28 cellular contexts compared by ENCODE assay signal in the genomic region with DNA sequence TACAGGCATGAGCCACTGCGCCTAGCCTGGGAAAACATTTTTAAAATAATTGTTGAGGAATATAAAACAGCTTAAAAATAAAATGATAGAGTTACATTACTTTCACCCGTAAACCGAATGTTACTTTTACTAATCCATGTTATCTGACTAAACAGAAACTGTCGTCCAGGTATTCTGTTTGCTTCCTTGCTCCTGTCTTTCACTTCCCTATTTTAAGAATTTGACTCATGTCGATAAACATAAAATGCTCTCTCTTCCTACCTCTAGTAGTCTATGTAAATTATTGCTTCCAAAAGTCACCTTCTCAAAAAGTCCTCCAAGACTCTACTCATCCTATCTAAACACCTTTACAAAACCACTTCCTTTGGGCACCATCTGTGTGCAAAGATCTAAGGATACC.
"Had no signal": no experiment of that assay in that cellular context is flagged by ENCODE, and none has a peak within 500 bp of the region (broad histone marks: within the 10 kb centered on the region; RNA-seq: fewer than 3 reads in every experiment).

No MANE protein-coding gene starts in this region.

- H3K4me1 Mint-ChIP-seq: neural progenitor cell; stimulated activated effector memory CD8-positive, alpha-beta T cell treated with anti-CD3 and anti-CD28 coated beads, Interleukin-12 subunit alpha, Interleukin-12 subunit beta, amount 100 ng/mL, for 72 hours had no signal

- H3K4me1 ChIP-seq: neural progenitor cell, parathyroid adenoma, psoas muscle, right lobe of liver, upper lobe of left lung, vagina had no signal

- H3K4me3 ChIP-seq: neural progenitor cell, ovary, psoas muscle, right lobe of liver, sigmoid colon, stomach, thoracic aorta, thyroid gland, tibial nerve, upper lobe of left lung, vagina had no signal

- H3K36me3 Mint-ChIP-seq: neural progenitor cell; stimulated activated effector memory CD8-positive, alpha-beta T cell treated with anti-CD3 and anti-CD28 coated beads, Interleukin-12 subunit alpha, Interleukin-12 subunit beta, amount 100 ng/mL, for 72 hours; stimulated activated naive B cell treated with anti-CD40 and anti-IgM and Interleukin-4, amounts not matched to agents 10 μg/mL and 1 μg/mL and 100 μg/mL, for 72 hours had no signal

- H3K27me3 Mint-ChIP-seq: progenitor cell of endocrine pancreas; stimulated activated naive B cell treated with anti-CD40 and anti-IgM and Interleukin-4, amounts not matched to agents 10 μg/mL and 1 μg/mL and 100 μg/mL, for 72 hours; stimulated activated naive CD8-positive, alpha-beta T cell treated with anti-CD3 and anti-CD28 coated beads, Interleukin-15, Interleukin-2, amounts not matched to agents 100 ng/mL and 50 ng/mL, for 24 hours had no signal

- H3K36me3 ChIP-seq: neural progenitor cell, ovary, right lobe of liver, sigmoid colon, stomach, thoracic aorta, thyroid gland, tibial nerve, upper lobe of left lung, vagina had no signal

- H3K79me2 ChIP-seq: parathyroid adenoma had no signal

- H3K27me3 ChIP-seq: neural progenitor cell, ovary, right lobe of liver, sigmoid colon, stomach, thyroid gland, tibial nerve, upper lobe of left lung, vagina had no signal

- H3K4me3 Mint-ChIP-seq: nephron; neural progenitor cell; stimulated activated effector memory CD8-positive, alpha-beta T cell treated with anti-CD3 and anti-CD28 coated beads, Interleukin-12 subunit alpha, Interleukin-12 subunit beta, amount 100 ng/mL, for 72 hours; stimulated activated naive B cell treated with anti-CD40 and anti-IgM and Interleukin-4, amounts not matched to agents 10 μg/mL and 1 μg/mL and 100 μg/mL, for 72 hours; stimulated activated naive CD8-positive, alpha-beta T cell treated with anti-CD3 and anti-CD28 coated beads, Interleukin-15, Interleukin-2, amounts not matched to agents 100 ng/mL and 50 ng/mL, for 24 hours had no signal

- ATAC-seq: psoas muscle; right cardiac atrium; right lobe of liver; stimulated activated effector memory CD8-positive, alpha-beta T cell treated with anti-CD3 and anti-CD28 coated beads, Interleukin-12 subunit alpha, Interleukin-12 subunit beta, amount 100 ng/mL, for 72 hours; stimulated activated naive B cell treated with anti-CD40 and anti-IgM and Interleukin-4, amounts not matched to agents 10 μg/mL and 1 μg/mL and 100 μg/mL, for 72 hours had no signal

- H2AFZ ChIP-seq: neural progenitor cell, parathyroid adenoma had no signal

- H3K4me2 ChIP-seq: neural progenitor cell had no signal

- H3K9ac ChIP-seq: neural progenitor cell, parathyroid adenoma had no signal

- FAIRE-seq: small intestine, urothelium cell line had no signal

- H3K27ac Mint-ChIP-seq: nephron; neural progenitor cell; progenitor cell of endocrine pancreas; stimulated activated effector memory CD8-positive, alpha-beta T cell treated with anti-CD3 and anti-CD28 coated beads, Interleukin-12 subunit alpha, Interleukin-12 subunit beta, amount 100 ng/mL, for 72 hours; stimulated activated naive B cell treated with anti-CD40 and anti-IgM and Interleukin-4, amounts not matched to agents 10 μg/mL and 1 μg/mL and 100 μg/mL, for 72 hours; stimulated activated naive CD8-positive, alpha-beta T cell treated with anti-CD3 and anti-CD28 coated beads, Interleukin-15, Interleukin-2, amounts not matched to agents 100 ng/mL and 50 ng/mL, for 24 hours had no signal

- H3K27ac ChIP-seq: neural progenitor cell, ovary, parathyroid adenoma, psoas muscle, right lobe of liver, sigmoid colon, stomach, thoracic aorta, thyroid gland, tibial nerve, upper lobe of left lung, vagina had no signal

- H3K9me3 ChIP-seq: ovary, psoas muscle, right lobe of liver, sigmoid colon, stomach, thoracic aorta, thyroid gland, tibial nerve, upper lobe of left lung, vagina had no signal

- DNase-seq: occipital lobe; ovary; posterior cingulate gyrus; psoas muscle; right lobe of liver; sigmoid colon; small intestine; stimulated activated CD4-positive, alpha-beta T cell treated with anti-CD3 and anti-CD28 coated beads, Interleukin-15, amount 100 ng/mL, for 24 hours; stimulated activated CD4-positive, alpha-beta T cell treated with anti-CD3 and anti-CD28 coated beads, Interleukin-2, amount 100 ng/mL, for 24 hours; stimulated activated CD4-positive, alpha-beta T cell treated with anti-CD3 and anti-CD28 coated beads, Interleukin-2, amount 100 ng/mL, for 48 hours; stimulated activated CD4-positive, alpha-beta T cell treated with anti-CD3 and anti-CD28 coated beads, Interleukin-4, amount 100 ng/mL, for 24 hours; stimulated activated naive B cell treated with anti-CD40 and anti-IgM and Interleukin-4, amounts not matched to agents 10 μg/mL and 1 μg/mL and 100 μg/mL, for 72 hours; stimulated activated naive CD4-positive, alpha-beta T cell treated with Interleukin-2 at 50 U/mL for 16 hours; stomach; thyroid gland; trophoblast cell; upper lobe of left lung had no signal
